ENCODE assay signal across 9 cellular contexts in the genomic region with DNA sequence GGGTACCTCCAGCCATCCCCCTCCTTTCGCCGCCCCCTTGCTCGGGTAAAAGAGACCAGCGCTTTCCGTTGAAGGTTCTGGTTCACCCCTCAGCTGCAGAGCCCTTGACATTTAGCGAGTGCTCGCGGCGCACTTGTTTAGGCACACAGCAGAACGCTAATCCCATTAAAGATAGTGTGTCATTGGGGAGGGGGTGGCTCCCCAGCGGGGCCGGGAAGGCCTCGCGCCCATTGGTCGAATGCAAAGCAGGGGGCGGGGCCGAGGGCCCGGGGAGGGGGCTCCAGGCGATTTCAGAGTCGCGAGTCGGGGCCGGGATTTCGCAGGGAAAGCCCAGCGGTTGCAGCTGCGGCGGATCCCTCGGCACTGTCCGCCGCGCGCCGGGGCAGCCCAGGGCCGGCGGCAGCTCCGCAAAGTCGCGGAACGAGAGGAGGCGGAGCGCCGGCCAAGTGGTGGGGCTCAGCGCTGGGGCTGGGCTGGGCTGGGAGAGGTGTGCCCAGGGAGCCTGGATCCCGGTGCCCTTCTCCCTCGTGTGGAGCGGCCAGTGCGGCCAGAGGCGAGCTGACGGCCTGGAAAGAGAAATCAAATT.
A peak's percentile ranks its signal among the peaks of the same experiment; 100 is the strongest.
DNase-seq lines count a peak whose midpoint lies in the region; ATAC-seq and TF ChIP-seq lines count a peak whose summit lies in the region.
"Had no signal": no experiment of that assay in that cellular context is flagged by ENCODE, and none has a peak within 500 bp of the region (broad histone marks: within the 10 kb centered on the region; RNA-seq: fewer than 3 reads in every experiment).

No MANE protein-coding gene starts in this region.

- no TSS peak for BruUV-seq in Calu3 (replicated peaks; lab: Mats Ljungman, UMichigan)

- CTCF ChIA-PET in Calu3 (lab: Charles Lee): interaction anchor here (0.6 kb wide), 1 partner anchor 555 kb away, joined by 8 read pairs; no protein-coding TSS in a partner anchor

- no peak for ATAC-seq in stimulated activated naive CD8-positive, alpha-beta T cell treated with anti-CD3 and anti-CD28 coated beads, Interleukin-15, amount 100 ng/mL, for 72 hours
- ATAC-seq in HG02759 (IDR thresholded peaks at IDR 0.05; ENCODE audit: unreplicated experiment): no peak
- ATAC-seq: HCT116 had no signal

- DNase-seq in Calu3 (peak; percentile 52), NCI-H2227 (lab: John Stamatoyannopoulos, UW; ENCODE audit: unreplicated experiment) (peak; percentile 81), cardiac fibroblast (ENCODE audit: low read depth in 2 of 2) (peak; percentile 44), kidney glomerular epithelial cell (lab: John Stamatoyannopoulos, UW) (peak; percentile 34), NCI-H2107 (lab: John Stamatoyannopoulos, UW) (no peak)
- no peak for DNase-seq in stimulated activated naive CD8-positive, alpha-beta T cell treated with anti-CD3 and anti-CD28 coated beads, Interleukin-15, amount 100 ng/mL, for 72 hours
- DNase-seq in NK-92 treated with Interleukin-12 subunit alpha and Interleukin-12 subunit beta, amount 100 ng/mL, for 24 hours (lab: John Stamatoyannopoulos, UW): no peak

- H3K4me3 ChIP-seq in cardiac fibroblast (replicated peaks in 1 of 2; ENCODE audit: low read depth in 2 of 2, low read length in 2 of 2): peak overlapping the region; percentile 50 to 55

- peaks cover 14% of the 10 kb centered on the region for H3K36me3 Mint-ChIP-seq in Calu3 (ENCODE audit: insufficient read depth, unreplicated experiment)

- peaks cover 16% of the 10 kb centered on the region for H3K4me1 Mint-ChIP-seq in Calu3 (ENCODE audit: low read depth, unreplicated experiment)
- peaks cover 17% of the 10 kb centered on the region for H3K4me1 Mint-ChIP-seq in stimulated activated naive CD8-positive, alpha-beta T cell treated with anti-CD3 and anti-CD28 coated beads, Interleukin-15, amount 100 ng/mL, for 72 hours

- intact Hi-C loops in Calu3 (cut with micrococcal nuclease; ENCODE audit: unreplicated experiment): loop anchor here (2.0 kb wide), 1 partner anchor 31 kb away; no protein-coding TSS in a partner anchor

- no peak overlapping the region for H3K27ac Mint-ChIP-seq in Calu3 (ENCODE audit: unreplicated experiment)
- H3K27ac Mint-ChIP-seq in stimulated activated naive CD8-positive, alpha-beta T cell treated with anti-CD3 and anti-CD28 coated beads, Interleukin-15, amount 100 ng/mL, for 72 hours: no peak overlapping the region

- peaks cover 62% of the 10 kb centered on the region for H3K27me3 Mint-ChIP-seq in Calu3 (ENCODE audit: unreplicated experiment)
- H3K27me3 Mint-ChIP-seq in stimulated activated naive CD8-positive, alpha-beta T cell treated with anti-CD3 and anti-CD28 coated beads, Interleukin-15, amount 100 ng/mL, for 72 hours: peaks cover 74% of the 10 kb centered on the region

- H3K4me3 Mint-ChIP-seq in Calu3 (ENCODE audit: low read depth, unreplicated experiment): peak overlapping the region; percentile 74
- H3K4me3 Mint-ChIP-seq in stimulated activated naive CD8-positive, alpha-beta T cell treated with anti-CD3 and anti-CD28 coated beads, Interleukin-15, amount 100 ng/mL, for 72 hours: peak overlapping the region; percentile 69 to 77

- TF ChIP-seq CTCF in Calu3 (IDR thresholded peaks at IDR 0.05; ENCODE audit: unreplicated experiment) (no peak), cardiac fibroblast (IDR thresholded peaks at IDR 0.05; ENCODE audit: low read depth, low read length) (no peak)

- no peaks in the 10 kb centered on the region for H3K9me3 Mint-ChIP-seq in Calu3 (ENCODE audit: low read depth, unreplicated experiment)
- H3K9me3 Mint-ChIP-seq in stimulated activated naive CD8-positive, alpha-beta T cell treated with anti-CD3 and anti-CD28 coated beads, Interleukin-15, amount 100 ng/mL, for 72 hours: no peaks in the 10 kb centered on the region

Comparison
In these comparisons a context has a peak if more than half of its experiments do, and no peak if none do; other contexts are left out.
1. DNase-seq: peak in Calu3 (single experiment), NCI-H2227 (single experiment), cardiac fibroblast (2 of 2) and kidney glomerular epithelial cell (single experiment); none in stimulated activated naive CD8-positive, alpha-beta T cell treated with anti-CD3 and anti-CD28 coated beads, Interleukin-15, amount 100 ng/mL, for 72 hours (0 of 2), NCI-H2107 (single experiment) and NK-92 treated with Interleukin-12 subunit alpha and Interleukin-12 subunit beta, amount 100 ng/mL, for 24 hours (single experiment).